In the genomic region with DNA sequence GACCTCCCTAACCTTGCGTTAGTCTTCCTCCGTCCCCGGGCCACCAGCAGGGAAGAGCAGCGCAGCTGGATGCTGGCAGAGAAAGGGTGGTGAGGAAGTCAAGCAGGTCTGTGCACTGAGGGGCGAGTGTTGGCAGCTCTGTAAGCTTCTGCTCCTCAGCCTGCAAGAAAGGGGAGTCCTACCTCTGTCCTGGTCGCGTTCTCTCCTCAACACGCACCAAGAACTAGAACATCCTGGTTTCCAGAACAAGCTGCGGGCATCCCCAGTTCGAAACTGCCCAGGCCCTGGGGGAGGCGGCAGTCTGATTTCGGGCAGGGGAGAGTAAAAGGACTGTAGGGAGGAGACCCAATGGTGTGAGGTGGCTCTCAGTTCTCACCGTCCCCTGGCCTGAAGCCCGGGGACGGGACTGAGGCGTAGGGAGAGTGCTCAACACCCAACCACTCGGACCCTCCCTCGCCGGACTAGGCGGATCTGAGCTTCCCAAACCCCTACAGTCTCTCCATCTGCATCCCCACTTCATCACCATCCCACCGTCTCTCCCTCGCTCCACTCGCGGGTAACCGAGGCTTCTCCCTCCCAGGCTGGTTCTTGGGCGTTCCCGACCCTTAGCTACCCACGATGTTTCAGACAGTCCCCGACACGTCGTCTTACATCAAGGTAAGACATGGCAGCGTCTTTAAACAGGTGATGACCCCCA, we compare ENCODE assay signal across 1 cellular context.
A peak's percentile ranks its signal among the peaks of the same experiment; 100 is the strongest.
TF ChIP-seq lines count a peak whose summit lies in the region.

No MANE protein-coding gene starts in this region.

TF ChIP-seq in H1, 55 proteins besides CTCF, POLR2A, EP300 and RAD21 (continued from another document):
- TF ChIP-seq CTBP2 (IDR thresholded peaks at IDR 0.05; ENCODE audit: borderline replicate concordance, insufficient read depth, insufficient read length, low read length) (peak; percentile 87), EZH2 (IDR thresholded peaks at IDR 0.05; ENCODE audit: low read depth, low read length, severe bottlenecking) (peak; percentile 90)
